22 cellular contexts compared by ENCODE assay signal in the genomic region with DNA sequence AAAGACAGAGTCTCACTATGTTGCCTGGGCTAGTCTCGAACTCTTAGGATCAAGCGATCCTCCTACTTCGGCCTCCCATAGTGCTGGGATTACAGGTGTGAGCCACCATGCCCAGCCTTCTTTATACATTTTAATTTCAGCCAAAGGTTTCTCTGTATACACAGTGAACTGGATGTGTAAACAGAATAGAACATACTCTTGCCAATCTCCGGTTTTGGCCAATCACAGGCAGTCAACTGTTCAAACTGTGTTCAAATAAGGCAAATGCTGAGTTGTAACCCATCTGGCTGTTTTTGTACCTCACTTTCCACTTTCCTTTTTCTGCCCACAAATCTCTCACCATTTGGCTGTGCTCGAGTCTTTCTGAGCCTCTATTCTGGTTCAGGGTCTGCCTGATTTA.
DNase-seq lines count a peak whose midpoint lies in the region; ATAC-seq and TF ChIP-seq lines count a peak whose summit lies in the region.
"Had no signal": no experiment of that assay in that cellular context is flagged by ENCODE, and none has a peak within 500 bp of the region (broad histone marks: within the 10 kb centered on the region; RNA-seq: fewer than 3 reads in every experiment).

No MANE protein-coding gene starts in this region.

- no peak for ATAC-seq in central memory CD8-positive, alpha-beta T cell (replicated peaks; ENCODE audit: extremely low read depth, poor library complexity, severe bottlenecking)
- ATAC-seq in HG03025 (IDR thresholded peaks at IDR 0.05; ENCODE audit: low FRiP score, unreplicated experiment): no peak
- no peak for ATAC-seq in GM21786 (IDR thresholded peaks at IDR 0.05; ENCODE audit: unreplicated experiment)

- H3K9ac ChIP-seq in liver (ENCODE audit: low read depth in 1 of 2, low read length in 2 of 2) (no peak overlapping the region), smooth muscle cell (ENCODE audit: low read depth) (no peak overlapping the region)
- H3K9ac ChIP-seq: GM23248 had no signal

- no peak overlapping the region for H3K4me2 ChIP-seq in smooth muscle cell
- H3K4me2 ChIP-seq: A549 had no signal

- H2AFZ ChIP-seq in smooth muscle cell (ENCODE audit: low read depth): no peak overlapping the region
- H2AFZ ChIP-seq: GM23248 had no signal

- H3K27me3 Mint-ChIP-seq in central memory CD8-positive, alpha-beta T cell: no peaks in the 10 kb centered on the region
- peaks cover 5% of the 10 kb centered on the region for H3K27me3 Mint-ChIP-seq in nephron progenitor cell (ENCODE audit: low read depth, poor library complexity)
- H3K27me3 Mint-ChIP-seq: CD4-positive, alpha-beta memory T cell had no signal

- H3K4me1 Mint-ChIP-seq in central memory CD8-positive, alpha-beta T cell: no peaks in the 10 kb centered on the region
- H3K4me1 Mint-ChIP-seq in nephron progenitor cell: no peaks in the 10 kb centered on the region

- peak overlapping the region; percentile 60 for H3K27ac Mint-ChIP-seq in central memory CD8-positive, alpha-beta T cell (ENCODE audit: low read depth)
- peak overlapping the region; percentile 44 for H3K27ac Mint-ChIP-seq in nephron progenitor cell

- no peak for TF ChIP-seq RAD21 in liver (IDR thresholded peaks at IDR 0.05)

- 82% methylated on average over 5 of the region's 5 CpGs for WGBS in liver
- 98% methylated on average over 5 of the region's 5 CpGs for WGBS in smooth muscle cell (ENCODE audit: low lambda C conversion rate)

- H3K36me3 Mint-ChIP-seq in central memory CD8-positive, alpha-beta T cell (ENCODE audit: insufficient read depth): peaks cover 3% of the 10 kb centered on the region
- peaks cover 8% of the 10 kb centered on the region for H3K36me3 Mint-ChIP-seq in nephron progenitor cell (ENCODE audit: low read depth)

- no peak overlapping the region for H3K27ac ChIP-seq in liver (ENCODE audit: low read depth in 1 of 2, low read length in 2 of 2)
- no peak overlapping the region for H3K27ac ChIP-seq in smooth muscle cell (ENCODE audit: low read depth)
- no peak overlapping the region for H3K27ac ChIP-seq in left ventricle myocardium inferior (replicated peaks)
- H3K27ac ChIP-seq: A549, GM23248 had no signal

- H3K4me3 ChIP-seq in LNCaP clone FGC (ENCODE audit: low read depth, low read length) (no peak overlapping the region), liver (ENCODE audit: low read depth in 1 of 3, low read length in 3 of 3) (no peak overlapping the region), smooth muscle cell (no peak overlapping the region), left ventricle myocardium inferior (no peak overlapping the region)
- H3K4me3 ChIP-seq: A549, GM23248 had no signal

- H3K9me3 Mint-ChIP-seq in central memory CD8-positive, alpha-beta T cell: no peaks in the 10 kb centered on the region
- peaks cover 3% of the 10 kb centered on the region for H3K9me3 Mint-ChIP-seq in nephron progenitor cell

- H3K9me3 ChIP-seq in liver (ENCODE audit: control insufficient read depth in 4 of 4, low read length in 3 of 4): no peaks in the 10 kb centered on the region
- H3K9me3 ChIP-seq in smooth muscle cell (replicated peaks; ENCODE audit: low read depth): no peaks in the 10 kb centered on the region
- H3K9me3 ChIP-seq in left ventricle myocardium inferior (replicated peaks): no peaks in the 10 kb centered on the region
- H3K9me3 ChIP-seq: A549 had no signal

- H3K36me3 ChIP-seq in liver (ENCODE audit: control insufficient read depth in 4 of 4, insufficient read depth in 3 of 4, low read depth in 1 of 4, low read length in 3 of 4) (peaks cover 0 to 4% (median 1%) of the 10 kb centered on the region in 4 donors), smooth muscle cell (ENCODE audit: low read depth) (no peaks in the 10 kb centered on the region), left ventricle myocardium inferior (no peaks in the 10 kb centered on the region)

- intact Hi-C loops in left ventricle myocardium inferior (cut with micrococcal nuclease): loop anchor here (10.0 kb wide), 1 partner anchor 61 kb away; no protein-coding TSS in a partner anchor

- H3K4me1 ChIP-seq in liver (ENCODE audit: control insufficient read depth in 4 of 4, insufficient read depth in 4 of 4, low read length in 3 of 4) (no peaks in the 10 kb centered on the region), smooth muscle cell (ENCODE audit: low read depth) (no peaks in the 10 kb centered on the region), left ventricle myocardium inferior (no peaks in the 10 kb centered on the region)
- H3K4me1 ChIP-seq: A549 had no signal

- H3F3A ChIP-seq in smooth muscle cell (ENCODE audit: low read depth): no peaks in the 10 kb centered on the region

- TF ChIP-seq CTCF in LNCaP clone FGC (IDR thresholded peaks at IDR 0.05; ENCODE audit: control insufficient read depth, extremely low read depth, insufficient read depth): no peak
- TF ChIP-seq CTCF in liver (IDR thresholded peaks at IDR 0.05; ENCODE audit: low read depth, low read length, missing input control): no peak
- no peak for TF ChIP-seq CTCF in nephron progenitor cell (IDR thresholded peaks at IDR 0.05)
- TF ChIP-seq CTCF in smooth muscle cell (IDR thresholded peaks at IDR 0.05; ENCODE audit: borderline replicate concordance, insufficient read depth, poor library complexity, severe bottlenecking): no peak
- TF ChIP-seq CTCF in left ventricle myocardium inferior (IDR thresholded peaks at IDR 0.05; ENCODE audit: borderline replicate concordance): no peak

- H3K4me3 Mint-ChIP-seq in central memory CD8-positive, alpha-beta T cell: no peak overlapping the region
- H3K4me3 Mint-ChIP-seq in nephron progenitor cell: no peak overlapping the region
- H3K4me3 Mint-ChIP-seq: CD4-positive, alpha-beta memory T cell had no signal

- peak; percentile 32 for DNase-seq in LNCaP clone FGC (ENCODE audit: low read depth)
- no peak for DNase-seq in central memory CD8-positive, alpha-beta T cell (ENCODE audit: low spot score in 2 of 2)
- DNase-seq in nephron progenitor cell: no peak
- no peak for DNase-seq in smooth muscle cell (lab: John Stamatoyannopoulos, UW; ENCODE audit: unreplicated experiment)
- DNase-seq in left ventricle myocardium inferior: no peak
- DNase-seq: 8988T; ACHN; AML-193; C1 segment of cervical spinal cord; Calu3; CD4-positive, alpha-beta memory T cell; COR-L47; DMS53; DMS79 treated with DMSO at 0.1 percent for 48 hours; GF-D8; GM23248; H7; HCEC 1CT had no signal

- H3K27me3 ChIP-seq in liver (ENCODE audit: control insufficient read depth in 4 of 4, insufficient read depth in 4 of 4, low read length in 3 of 4): no peaks in the 10 kb centered on the region
- H3K27me3 ChIP-seq in smooth muscle cell (ENCODE audit: low read depth): no peaks in the 10 kb centered on the region
- H3K27me3 ChIP-seq in left ventricle myocardium inferior (ENCODE audit: low read depth): no peaks in the 10 kb centered on the region

- no peaks in the 10 kb centered on the region for H3K79me2 ChIP-seq in smooth muscle cell (ENCODE audit: low read depth)

- no peaks in the 10 kb centered on the region for H4K20me1 ChIP-seq in smooth muscle cell (ENCODE audit: low read depth)

TF ChIP-seq in liver, 16 proteins besides CTCF, POLR2A, EP300 and RAD21:
- no peak for TF ChIP-seq NR2F2 (IDR thresholded peaks at IDR 0.05)
- TF ChIP-seq, protein P1, sequence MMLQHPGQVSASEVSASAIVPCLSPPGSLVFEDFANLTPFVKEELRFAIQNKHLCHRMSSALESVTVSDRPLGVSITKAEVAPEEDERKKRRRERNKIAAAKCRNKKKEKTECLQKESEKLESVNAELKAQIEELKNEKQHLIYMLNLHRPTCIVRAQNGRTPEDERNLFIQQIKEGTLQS (IDR thresholded peaks at IDR 0.05): no peak
- TF ChIP-seq FOXA2 (IDR thresholded peaks at IDR 0.05): peak; percentile 62
- peak; percentile 10 for TF ChIP-seq REST (IDR thresholded peaks at IDR 0.05)
TF ChIP-seq in liver: peak in this region for 2.
